In genomic region chr1:109263597-109264378, GRCh38 we compare ENCODE assay signal across 1 cellular context.
A peak's percentile ranks its signal among the peaks of the same experiment; 100 is the strongest.
TF ChIP-seq lines count a peak whose summit lies in the region.

No MANE protein-coding gene starts in this region.

TF ChIP-seq in K562, 482 proteins besides CTCF, POLR2A, EP300 and RAD21 (continued from another document and continues in another):
- peak; percentile 48; the same call in 1 of the 2 replicates for TF ChIP-seq SMARCA5 (IDR thresholded peaks at IDR 0.05)
- TF ChIP-seq KLF10 (CRISPR knock-in tag; IDR thresholded peaks at IDR 0.05): no peak
- no peak for TF ChIP-seq ZNF561 (CRISPR knock-in tag; conservative IDR thresholded peaks at IDR 0.05)
- no peak for TF ChIP-seq PTRF (tag; IDR thresholded peaks at IDR 0.05)
- TF ChIP-seq ZNF644 (tag; IDR thresholded peaks at IDR 0.05; ENCODE audit: low read depth): no peak
- no peak for TF ChIP-seq ID3 (CRISPR knock-in tag; IDR thresholded peaks at IDR 0.05)
- peak; percentile 49; the same call in 1 of the 2 replicates for TF ChIP-seq ID3 (tag; IDR thresholded peaks at IDR 0.05)
- no peak for TF ChIP-seq ZNF23 (CRISPR knock-in tag; IDR thresholded peaks at IDR 0.05)
- no peak for TF ChIP-seq NFXL1 (CRISPR knock-in tag; IDR thresholded peaks at IDR 0.05)
- no peak; the same call in 1 of the 2 replicates for TF ChIP-seq ZBTB1 (CRISPR knock-in tag; IDR thresholded peaks at IDR 0.05; ENCODE audit: borderline replicate concordance, low read depth)
- TF ChIP-seq, protein P1, sequence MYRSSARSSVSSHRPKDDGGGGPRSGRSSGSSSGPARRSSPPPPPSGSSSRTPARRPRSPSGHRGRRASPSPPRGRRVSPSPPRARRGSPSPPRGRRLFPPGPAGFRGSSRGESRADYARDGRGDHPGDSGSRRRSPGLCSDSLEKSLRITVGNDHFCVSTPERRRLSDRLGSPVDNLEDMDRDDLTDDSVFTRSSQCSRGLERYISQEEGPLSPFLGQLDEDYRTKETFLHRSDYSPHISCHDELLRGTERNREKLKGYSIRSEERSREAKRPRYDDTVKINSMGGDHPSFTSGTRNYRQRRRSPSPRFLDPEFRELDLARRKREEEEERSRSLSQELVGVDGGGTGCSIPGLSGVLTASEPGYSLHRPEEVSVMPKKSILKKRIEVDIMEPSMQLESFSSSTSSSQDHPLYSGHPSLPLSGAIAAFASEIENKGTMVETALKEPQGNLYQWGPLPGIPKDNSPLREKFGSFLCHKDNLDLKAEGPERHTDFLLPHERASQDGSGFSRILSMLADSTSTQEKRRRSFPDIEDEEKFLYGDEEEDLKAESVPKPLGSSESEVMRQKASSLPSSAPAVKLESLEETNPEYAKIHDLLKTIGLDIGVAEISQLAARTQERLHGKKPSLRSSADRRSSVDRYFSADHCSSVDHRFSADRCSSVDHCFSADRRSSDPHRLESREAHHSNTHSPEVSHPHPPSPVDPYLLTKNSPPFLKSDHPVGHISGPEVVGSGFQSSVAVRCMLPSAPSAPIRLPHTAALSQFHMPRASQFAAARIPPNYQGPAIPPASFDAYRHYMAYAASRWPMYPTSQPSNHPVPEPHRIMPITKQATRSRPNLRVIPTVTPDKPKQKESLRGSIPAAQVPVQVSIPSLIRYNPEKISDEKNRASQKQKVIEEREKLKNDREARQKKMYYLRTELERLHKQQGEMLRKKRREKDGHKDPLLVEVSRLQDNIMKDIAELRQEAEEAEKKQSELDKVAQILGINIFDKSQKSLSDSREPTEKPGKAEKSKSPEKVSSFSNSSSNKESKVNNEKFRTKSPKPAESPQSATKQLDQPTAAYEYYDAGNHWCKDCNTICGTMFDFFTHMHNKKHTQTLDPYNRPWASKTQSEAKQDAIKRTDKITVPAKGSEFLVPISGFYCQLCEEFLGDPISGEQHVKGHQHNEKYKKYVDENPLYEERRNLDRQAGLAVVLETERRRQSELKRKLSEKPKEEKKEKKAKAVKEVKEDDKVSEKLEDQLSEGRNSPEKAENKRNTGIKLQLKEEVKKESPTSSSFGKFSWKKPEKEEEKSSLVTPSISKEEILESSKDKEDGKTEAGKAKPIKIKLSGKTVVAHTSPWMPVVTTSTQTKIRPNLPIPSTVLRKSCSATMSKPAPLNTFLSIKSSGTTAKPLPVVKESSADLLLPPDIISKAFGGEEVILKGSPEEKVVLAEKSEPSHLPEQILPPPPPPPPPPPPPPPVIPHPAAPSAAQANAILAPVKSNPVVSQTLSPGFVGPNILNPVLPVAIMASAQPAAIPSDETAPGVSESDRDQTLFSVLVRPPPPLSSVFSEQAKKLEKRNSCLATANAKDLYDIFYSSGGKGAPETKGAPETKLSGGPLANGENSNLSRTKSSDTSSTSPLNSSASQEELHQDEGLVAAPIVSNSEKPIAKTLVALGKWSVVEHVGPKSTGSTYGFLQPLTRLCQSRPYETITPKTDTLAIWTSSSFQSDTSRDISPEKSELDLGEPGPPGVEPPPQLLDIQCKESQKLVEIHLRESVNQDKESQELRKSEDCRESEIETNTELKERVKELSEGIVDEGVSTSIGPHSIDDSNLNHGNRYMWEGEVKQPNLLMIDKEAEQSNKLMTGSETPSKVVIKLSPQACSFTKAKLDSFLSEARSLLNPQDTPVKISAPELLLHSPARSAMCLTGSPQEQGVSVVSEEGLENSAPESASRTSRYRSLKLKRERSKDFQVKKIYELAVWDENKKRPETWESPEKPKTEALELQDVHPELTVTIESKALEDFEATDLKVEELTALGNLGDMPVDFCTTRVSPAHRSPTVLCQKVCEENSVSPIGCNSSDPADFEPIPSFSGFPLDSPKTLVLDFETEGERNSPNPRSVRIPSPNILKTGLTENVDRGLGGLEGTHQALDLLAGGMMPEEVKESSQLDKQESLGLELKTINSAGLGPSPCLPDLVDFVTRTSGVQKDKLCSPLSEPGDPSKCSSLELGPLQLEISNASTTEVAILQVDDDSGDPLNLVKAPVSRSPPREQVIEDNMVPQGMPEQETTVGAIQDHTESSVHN (IDR thresholded peaks at IDR 0.05; ENCODE audit: borderline replicate concordance in 1 of 2, low read depth in 1 of 2): no peak
- TF ChIP-seq MEF2A (IDR thresholded peaks at IDR 0.05; ENCODE audit: control insufficient read depth, low read depth, low read length): no peak
- no peak for TF ChIP-seq ZBTB26 (CRISPR knock-in tag; IDR thresholded peaks at IDR 0.05)
- TF ChIP-seq ZEB2 (IDR thresholded peaks at IDR 0.05): 0 out of 2 replicates have a peak, but pooled peaks have one; percentile 36
- peak; percentile 74 for TF ChIP-seq SMAD4 (CRISPR knock-in tag; conservative IDR thresholded peaks at IDR 0.05)
- TF ChIP-seq, protein P2, sequence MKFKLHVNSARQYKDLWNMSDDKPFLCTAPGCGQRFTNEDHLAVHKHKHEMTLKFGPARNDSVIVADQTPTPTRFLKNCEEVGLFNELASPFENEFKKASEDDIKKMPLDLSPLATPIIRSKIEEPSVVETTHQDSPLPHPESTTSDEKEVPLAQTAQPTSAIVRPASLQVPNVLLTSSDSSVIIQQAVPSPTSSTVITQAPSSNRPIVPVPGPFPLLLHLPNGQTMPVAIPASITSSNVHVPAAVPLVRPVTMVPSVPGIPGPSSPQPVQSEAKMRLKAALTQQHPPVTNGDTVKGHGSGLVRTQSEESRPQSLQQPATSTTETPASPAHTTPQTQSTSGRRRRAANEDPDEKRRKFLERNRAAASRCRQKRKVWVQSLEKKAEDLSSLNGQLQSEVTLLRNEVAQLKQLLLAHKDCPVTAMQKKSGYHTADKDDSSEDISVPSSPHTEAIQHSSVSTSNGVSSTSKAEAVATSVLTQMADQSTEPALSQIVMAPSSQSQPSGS (CRISPR knock-in tag; IDR thresholded peaks at IDR 0.05): no peak
- no peak for TF ChIP-seq ZBTB17 (CRISPR knock-in tag; IDR thresholded peaks at IDR 0.05)
- TF ChIP-seq, protein P3, sequence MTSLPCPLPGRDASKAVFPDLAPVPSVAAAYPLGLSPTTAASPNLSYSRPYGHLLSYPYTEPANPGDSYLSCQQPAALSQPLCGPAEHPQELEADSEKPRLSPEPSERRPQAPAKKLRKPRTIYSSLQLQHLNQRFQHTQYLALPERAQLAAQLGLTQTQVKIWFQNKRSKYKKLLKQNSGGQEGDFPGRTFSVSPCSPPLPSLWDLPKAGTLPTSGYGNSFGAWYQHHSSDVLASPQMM (CRISPR knock-in tag; IDR thresholded peaks at IDR 0.05): no peak
- TF ChIP-seq BRCA1 (IDR thresholded peaks at IDR 0.05): no peak
- TF ChIP-seq BRCA1 (CRISPR knock-in tag; IDR thresholded peaks at IDR 0.05): no peak
- TF ChIP-seq, protein P4, sequence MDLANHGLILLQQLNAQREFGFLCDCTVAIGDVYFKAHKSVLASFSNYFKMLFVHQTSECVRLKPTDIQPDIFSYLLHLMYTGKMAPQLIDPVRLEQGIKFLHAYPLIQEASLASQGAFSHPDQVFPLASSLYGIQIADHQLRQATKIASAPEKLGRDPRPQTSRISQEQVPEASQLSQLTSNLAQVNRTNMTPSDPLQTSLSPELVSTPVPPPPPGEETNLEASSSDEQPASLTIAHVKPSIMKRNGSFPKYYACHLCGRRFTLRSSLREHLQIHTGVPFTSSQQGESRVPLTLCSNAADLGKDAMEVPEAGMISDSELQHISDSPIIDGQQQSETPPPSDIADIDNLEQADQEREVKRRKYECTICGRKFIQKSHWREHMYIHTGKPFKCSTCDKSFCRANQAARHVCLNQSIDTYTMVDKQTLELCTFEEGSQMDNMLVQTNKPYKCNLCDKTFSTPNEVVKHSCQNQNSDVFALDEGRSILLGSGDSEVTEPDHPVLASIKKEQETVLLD (IDR thresholded peaks at IDR 0.05): peak; percentile 76
- TF ChIP-seq DMBX1 (CRISPR knock-in tag; IDR thresholded peaks at IDR 0.05; ENCODE audit: borderline replicate concordance): no peak
- no peak for TF ChIP-seq MCM3 (IDR thresholded peaks at IDR 0.05)
- TF ChIP-seq THAP12 (CRISPR knock-in tag; IDR thresholded peaks at IDR 0.05): no peak; the same call in 1 of the 2 replicates
- TF ChIP-seq ZNF12 (CRISPR knock-in tag; IDR thresholded peaks at IDR 0.05): no peak
- TF ChIP-seq ZNF253 (CRISPR knock-in tag; conservative IDR thresholded peaks at IDR 0.05): no peak
- TF ChIP-seq RREB1 (CRISPR knock-in tag; IDR thresholded peaks at IDR 0.05): 0 out of 2 replicates have a peak, but pooled peaks have one; percentile 80
- TF ChIP-seq DPF2 (IDR thresholded peaks at IDR 0.05): 0 out of 2 replicates have a peak, but pooled peaks have one; percentile 27
- TF ChIP-seq ZNF41 (CRISPR knock-in tag; conservative IDR thresholded peaks at IDR 0.05): no peak
- no peak for TF ChIP-seq SREBF2 (CRISPR knock-in tag; IDR thresholded peaks at IDR 0.05)
- TF ChIP-seq JUND (IDR thresholded peaks at IDR 0.05; ENCODE audit: borderline replicate concordance, low read depth, low read length): peak; percentile 74
- TF ChIP-seq JUND (tag; IDR thresholded peaks at IDR 0.05; ENCODE audit: borderline replicate concordance, low read depth, low read length): peak; percentile 43; the same call in 1 of the 3 replicates
- TF ChIP-seq ZNF764 (CRISPR knock-in tag; IDR thresholded peaks at IDR 0.05; ENCODE audit: low read depth): no peak
- TF ChIP-seq SRSF3 (IDR thresholded peaks at IDR 0.05; ENCODE audit: insufficient read depth, low read length): no peak
- TF ChIP-seq, protein P5, sequence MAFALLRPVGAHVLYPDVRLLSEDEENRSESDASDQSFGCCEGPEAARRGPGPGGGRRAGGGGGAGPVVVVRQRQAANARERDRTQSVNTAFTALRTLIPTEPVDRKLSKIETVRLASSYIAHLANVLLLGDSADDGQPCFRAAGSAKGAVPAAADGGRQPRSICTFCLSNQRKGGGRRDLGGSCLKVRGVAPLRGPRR (CRISPR knock-in tag; IDR thresholded peaks at IDR 0.05): no peak
